In the genomic region with DNA sequence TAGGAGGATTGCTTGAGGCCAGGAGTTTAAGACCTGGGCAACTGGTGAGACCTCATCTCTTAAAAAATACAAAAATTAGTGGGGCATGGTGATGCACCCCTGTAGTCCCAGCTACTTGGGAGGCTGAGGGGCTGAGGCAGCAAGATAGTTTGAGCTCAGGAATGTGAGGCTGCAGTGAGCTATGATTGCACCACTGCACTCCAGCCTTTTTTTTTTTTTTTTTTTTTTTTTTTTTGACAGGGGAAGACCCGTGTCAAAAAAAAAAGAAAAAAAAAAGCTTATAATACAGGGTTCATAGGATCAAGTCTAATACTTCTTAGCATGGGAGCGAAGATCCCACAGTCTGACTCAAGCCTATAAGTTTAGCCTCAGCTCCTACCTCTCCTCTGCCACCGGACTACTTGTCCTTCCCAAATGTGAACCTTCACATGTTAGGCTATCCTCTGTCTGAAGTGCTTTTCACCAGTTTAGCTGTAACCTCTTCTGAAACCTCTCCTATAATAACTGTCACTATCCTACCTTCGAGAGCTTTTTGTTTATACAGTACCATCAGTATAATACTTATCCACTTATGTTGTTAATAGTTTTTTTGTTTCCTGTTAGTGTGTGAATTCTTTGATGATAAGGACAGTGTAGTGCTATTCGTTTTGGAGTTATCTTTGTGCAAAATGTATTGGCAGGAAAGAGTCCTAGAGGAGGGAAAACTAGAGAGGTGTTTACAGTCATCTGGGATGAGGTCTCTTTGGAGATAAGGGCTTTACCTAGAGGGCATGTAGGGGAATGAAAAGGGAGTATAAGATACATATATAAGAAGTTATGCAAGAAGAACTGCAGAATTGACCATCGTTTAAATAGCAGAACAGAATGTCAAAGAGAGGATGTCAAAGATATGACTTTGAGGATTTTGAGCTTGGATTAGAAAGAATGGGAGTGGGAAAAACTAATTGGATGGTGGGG, we compare ENCODE assay signal across 15 cellular contexts. TPM values are rescaled to one million over a fixed set of nuclear protein-coding genes. Genes with fewer than 3 reads are reported as not detected.
DNase-seq lines count a peak whose midpoint lies in the region; ATAC-seq and TF ChIP-seq lines count a peak whose summit lies in the region.
"Had no signal": no experiment of that assay in that cellular context is flagged by ENCODE, and none has a peak within 500 bp of the region (broad histone marks: within the 10 kb centered on the region; RNA-seq: fewer than 3 reads in every experiment).

No MANE protein-coding gene starts in this region.

- peaks cover 19% of the 10 kb centered on the region for H3K36me3 Mint-ChIP-seq in Caco-2 (ENCODE audit: insufficient read depth, unreplicated experiment)
- peaks cover 35% of the 10 kb centered on the region for H3K36me3 Mint-ChIP-seq in nephron progenitor cell (ENCODE audit: low read depth)

- no peak for TF ChIP-seq CTCF in Caco-2 (IDR thresholded peaks at IDR 0.05; ENCODE audit: insufficient read depth in 1 of 2, low read depth in 1 of 2, low read length in 1 of 2, severe bottlenecking in 1 of 2, unreplicated experiment in 1 of 2)
- no peak for TF ChIP-seq CTCF in nephron progenitor cell (IDR thresholded peaks at IDR 0.05)

- no peak overlapping the region for H3K4me3 ChIP-seq in Caco-2 (ENCODE audit: low read depth, low read length)
- H3K4me3 ChIP-seq: MG63 had no signal

- peaks cover 54% of the 10 kb centered on the region for H3K4me1 ChIP-seq in Caco-2

- POLR2A ChIA-PET in Caco-2 (lab: Charles Lee): interaction anchor here (0.6 to 0.9 kb wide), 2 partner anchors 10 to 14 kb away, joined by 6 to 11 read pairs; no protein-coding TSS in a partner anchor

- H3K27ac Mint-ChIP-seq in Caco-2 (ENCODE audit: unreplicated experiment) (peak overlapping the region; percentile 4), nephron progenitor cell (peak overlapping the region; percentile 8)
- H3K27ac Mint-ChIP-seq: T-cell had no signal

- H3K4me3 Mint-ChIP-seq in Caco-2 (ENCODE audit: unreplicated experiment) (peak overlapping the region; percentile 28), nephron progenitor cell (peak overlapping the region; percentile 8)
- H3K4me3 Mint-ChIP-seq: CD14-positive monocyte, T-cell had no signal

- BruUV-seq in Caco-2 (replicated peaks; lab: Mats Ljungman, UMichigan): no TSS peak

- H3K9me3 Mint-ChIP-seq in Caco-2 (ENCODE audit: unreplicated experiment) (no peaks in the 10 kb centered on the region), nephron progenitor cell (no peaks in the 10 kb centered on the region)
- H3K9me3 Mint-ChIP-seq: T-cell had no signal

- peak; percentile 24 for DNase-seq in NCI-H2107 treated with DMSO at 0.1 percent for 48 hours (lab: John Stamatoyannopoulos, UW; ENCODE audit: unreplicated experiment)
- no peak for DNase-seq in NCI-H2107 (lab: John Stamatoyannopoulos, UW)
- peak in 1 of 2 experiments; percentile 24 for DNase-seq in Caco-2
- DNase-seq in NCI-H226: peak; percentile 32
- no peak for DNase-seq in nephron progenitor cell
- DNase-seq in NK-92 (lab: John Stamatoyannopoulos, UW; ENCODE audit: unreplicated experiment): no peak
- DNase-seq in SKM-1 treated with dmso at 0.1 percent for 144 hours (lab: John Stamatoyannopoulos, UW; ENCODE audit: unreplicated experiment): no peak
- DNase-seq: GOT3, MG63, NCI-H1930, NCI-H524, PC-3, T-cell had no signal

- H3K9me3 ChIP-seq in Caco-2: 0 out of 2 replicates have a peak, but pooled peaks cover 4% of the 10 kb centered on the region
- H3K9me3 ChIP-seq: MG63 had no signal

- no peak for ATAC-seq in GM21576 (IDR thresholded peaks at IDR 0.05; ENCODE audit: unreplicated experiment)
- ATAC-seq: PC-3, T-cell had no signal

- CTCF ChIA-PET in Caco-2 (lab: Charles Lee): interaction anchor here (0.6 to 1.1 kb wide), 4 partner anchors 11 to 50 kb away, joined by 3 to 4 read pairs (median 4); no protein-coding TSS in a partner anchor

- H3K36me3 ChIP-seq in Caco-2 (ENCODE audit: control insufficient read depth, insufficient read depth, low read length): no peaks in the 10 kb centered on the region; the same call in 1 of the 2 replicates

- H3K4me1 Mint-ChIP-seq in Caco-2 (ENCODE audit: low read depth, unreplicated experiment): peaks cover 28% of the 10 kb centered on the region
- peaks cover 34% of the 10 kb centered on the region for H3K4me1 Mint-ChIP-seq in nephron progenitor cell

- H3K27me3 Mint-ChIP-seq in Caco-2 (ENCODE audit: insufficient read depth, unreplicated experiment): no peaks in the 10 kb centered on the region
- no peaks in the 10 kb centered on the region for H3K27me3 Mint-ChIP-seq in nephron progenitor cell (ENCODE audit: low read depth, poor library complexity)
- H3K27me3 Mint-ChIP-seq: T-cell had no signal

- H3K27me3 ChIP-seq in Caco-2 (replicated peaks; ENCODE audit: control insufficient read depth, insufficient read depth, low read length): no peaks in the 10 kb centered on the region
- H3K27me3 ChIP-seq: MG63 had no signal

- intact Hi-C loops in Caco-2 (cut with micrococcal nuclease; ENCODE audit: unreplicated experiment): no loop called here

RNA-seq across cellular contexts. Expression of a gene that starts 15.5 kb away (rescaled TPM):
- 127 and 149 TPM in 2 replicates for total RNA-seq in Caco-2 (2022)

Comparison
In these comparisons a context has a peak if more than half of its experiments do, and no peak if none do; other contexts are left out.
1. DNase-seq: peak in NCI-H2107 treated with DMSO at 0.1 percent for 48 hours (single experiment) and NCI-H226 (single experiment); none in NCI-H2107 (single experiment), nephron progenitor cell (single experiment), NK-92 (single experiment) and SKM-1 treated with dmso at 0.1 percent for 144 hours (single experiment).